In the genomic region with DNA sequence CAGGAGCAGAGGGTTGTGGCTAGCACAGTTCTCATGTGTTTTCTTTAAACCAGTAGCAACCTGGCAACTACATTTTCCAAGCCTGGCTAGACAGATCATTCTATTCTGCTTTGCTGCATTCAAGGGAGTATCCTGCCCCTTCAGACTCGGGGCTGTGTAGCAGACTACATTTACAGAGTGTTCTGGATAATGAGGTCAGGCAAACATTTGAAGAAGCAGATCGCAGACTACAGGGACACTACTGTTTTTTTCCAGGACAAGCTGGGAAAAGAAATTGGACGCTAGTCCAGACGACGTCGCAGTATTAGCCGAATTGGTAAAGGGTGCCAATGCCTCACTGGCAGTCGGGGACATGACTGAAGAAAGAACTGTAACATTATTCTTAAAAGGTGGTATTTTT, we compare ENCODE assay signal across 19 cellular contexts.
A peak's percentile ranks its signal among the peaks of the same experiment; 100 is the strongest.
DNase-seq lines count a peak whose midpoint lies in the region; ATAC-seq, FAIRE-seq and TF ChIP-seq lines count a peak whose summit lies in the region.
"Had no signal": no experiment of that assay in that cellular context is flagged by ENCODE, and none has a peak within 500 bp of the region (broad histone marks: within the 10 kb centered on the region; RNA-seq: fewer than 3 reads in every experiment).

No MANE protein-coding gene starts in this region.

- H3K27me3 ChIP-seq in K562 (ENCODE audit: control insufficient read depth in 2 of 2, insufficient read depth in 2 of 2, low read length in 2 of 2): peaks cover 0 to 4% of the 10 kb centered on the region in 2 experiments; a peak in 2 of 5 replicates
- H3K27me3 ChIP-seq: BLaER1 treated with 17β-estradiol and CSF1 and Interleukin-3, amounts not matched to agents 10 nM and 100 nM had no signal

- intact Hi-C loops in K562 (cut with micrococcal nuclease): no loop called here
- intact Hi-C loops in lower leg skin (cut with DNase I; ENCODE audit: low total_unique reads): no loop called here

- no TSS peak for BruUV-seq in K562 (replicated peaks; lab: Mats Ljungman, UMichigan)

- H3K4me3 ChIP-seq in K562: no peak overlapping the region
- no peak overlapping the region for H3K4me3 ChIP-seq in lower leg skin (ENCODE audit: low read depth, poor library complexity, severe bottlenecking)
- H3K4me3 ChIP-seq: BLaER1 treated with 17β-estradiol and CSF1 and Interleukin-3, amounts not matched to agents 10 nM and 100 nM had no signal

- TF ChIP-seq POLR2A in K562 (conservative IDR thresholded peaks at IDR 0.05) (no peak), lower leg skin (IDR thresholded peaks at IDR 0.05) (no peak)

- WGBS in K562 (ENCODE audit: insufficient coverage, low coverage, missing lambda C conversion rate): 20% methylated on average over 8 of the region's 8 CpGs
- 54% methylated on average over 8 of the region's 8 CpGs for WGBS in lower leg skin, 2 donors

- H2AFZ ChIP-seq in K562 (ENCODE audit: low read depth, low read length): 0 out of 2 replicates have a peak overlapping the region, but pooled peaks have one; percentile 51

- no peaks in the 10 kb centered on the region for H3K9me1 ChIP-seq in K562 (ENCODE audit: control insufficient read depth, insufficient read depth, low read length)

- POLR2A ChIA-PET in K562 (lab: Yijun Ruan, JAX): no interaction called here

- no peaks in the 10 kb centered on the region for H3K79me2 ChIP-seq in K562 (ENCODE audit: control insufficient read depth, insufficient read depth, low read length)

- H3K4me2 ChIP-seq in K562 (ENCODE audit: insufficient read depth, low read length): no peak overlapping the region
- H3K4me2 ChIP-seq: BLaER1 treated with 17β-estradiol and CSF1 and Interleukin-3, amounts not matched to agents 10 nM and 100 nM had no signal

- H3K4me1 ChIP-seq in K562 (replicated peaks in 1 of 2; ENCODE audit: control insufficient read depth in 2 of 2, insufficient read depth in 2 of 2, low read length in 2 of 2): no peaks in the 10 kb centered on the region; a peak in 1 of 5 replicates

- ATAC-seq in K562 (no peak), left lobe of liver (peak; percentile 89)

- FAIRE-seq in K562 (lab: Jason Lieb, UNC): no peak
- FAIRE-seq in urothelium cell line (lab: Jason Lieb, UNC): no peak
- FAIRE-seq: A204.1, D721Med, RCC 7860 had no signal

- peak; percentile 42 for DNase-seq in G401 (ENCODE audit: low spot score)
- no peak for DNase-seq in K562 (ENCODE audit: extremely low read depth in 1 of 4, low spot score in 3 of 4)
- DNase-seq in left lobe of liver (ENCODE audit: low spot score): peak; percentile 57
- peak; percentile 28 for DNase-seq in putamen (ENCODE audit: low spot score)
- no peak for DNase-seq in GOT3 (lab: John Stamatoyannopoulos, UW)
- no peak for DNase-seq in lower leg skin (ENCODE audit: low spot score in 2 of 2)
- no peak for DNase-seq in epidermal melanocyte (ENCODE audit: insufficient read length, low spot score)
- DNase-seq in urothelium cell line (ENCODE audit: low spot score): no peak
- DNase-seq: CD8-positive, alpha-beta memory T cell; DMS79; HFFc6; NCI-H1417; NCI-H1930; NCI-H526 treated with DMSO at 0.1 percent for 48 hours; SHP77 had no signal

- no peaks in the 10 kb centered on the region for H3K36me3 ChIP-seq in K562 (ENCODE audit: control insufficient read depth, insufficient read depth, low read length)
- H3K36me3 ChIP-seq: BLaER1 treated with 17β-estradiol and CSF1 and Interleukin-3, amounts not matched to agents 10 nM and 100 nM had no signal

- no peak for TF ChIP-seq EP300 in K562 (IDR thresholded peaks at IDR 0.05; ENCODE audit: low read length)

- H3K9me3 ChIP-seq in K562 (replicated peaks; ENCODE audit: control insufficient read depth, insufficient read depth, low read depth, low read length): no peaks in the 10 kb centered on the region
- H3K9me3 ChIP-seq: BLaER1 treated with 17β-estradiol and CSF1 and Interleukin-3, amounts not matched to agents 10 nM and 100 nM had no signal

- in situ Hi-C loops in G401 (cut with HindIII; ENCODE audit: low sequenced_read_pairs) (no loop called here), K562 (cut with MboI) (no loop called here)

- TF ChIP-seq CTCF in K562 (IDR thresholded peaks at IDR 0.05 in 2 of 3, conservative IDR thresholded peaks at IDR 0.05 in 1 of 3; ENCODE audit: insufficient read depth in 2 of 3, low read depth in 1 of 3, low read length in 3 of 3) (no peak), lower leg skin (IDR thresholded peaks at IDR 0.05) (no peak)

- H3K9ac ChIP-seq in K562 (ENCODE audit: insufficient read depth in 1 of 2, low read depth in 2 of 2, low read length in 2 of 2): no peak overlapping the region
- H3K9ac ChIP-seq: BLaER1 treated with 17β-estradiol and CSF1 and Interleukin-3, amounts not matched to agents 10 nM and 100 nM had no signal

- no peak for TF ChIP-seq RAD21 in K562 (CRISPR knock-in tag; conservative IDR thresholded peaks at IDR 0.05 in 1 of 2, IDR thresholded peaks at IDR 0.05 in 1 of 2)

- CTCF ChIA-PET in K562 (lab: Yijun Ruan, JAX; ENCODE audit: low intra/inter-chr PET ratio): no interaction called here

- no peak overlapping the region for H3K27ac ChIP-seq in K562 (ENCODE audit: extremely low read depth, low read depth, low read length)
- H3K27ac ChIP-seq: BLaER1 treated with 17β-estradiol and CSF1 and Interleukin-3, amounts not matched to agents 10 nM and 100 nM had no signal

- H4K20me1 ChIP-seq in K562 (replicated peaks; ENCODE audit: control insufficient read depth, insufficient read depth, low read length): no peaks in the 10 kb centered on the region
- H4K20me1 ChIP-seq: BLaER1 treated with 17β-estradiol and CSF1 and Interleukin-3, amounts not matched to agents 10 nM and 100 nM had no signal

TF ChIP-seq in K562, 482 proteins besides CTCF, POLR2A, EP300 and RAD21 (continues in another document):
- TF ChIP-seq ZNF239 (CRISPR knock-in tag; IDR thresholded peaks at IDR 0.05) (no peak), ZNF324 (CRISPR knock-in tag; IDR thresholded peaks at IDR 0.05) (no peak)

Comparison
In these comparisons a context has a peak if more than half of its experiments do, and no peak if none do; other contexts are left out.
1. DNase-seq: peak in G401 (single experiment), left lobe of liver (single experiment) and putamen (single experiment); none in K562 (0 of 4), GOT3 (single experiment), lower leg skin (0 of 2), epidermal melanocyte (single experiment) and urothelium cell line (single experiment).